1 cellular context compared by ENCODE assay signal in genomic region chr20:34315236-34315635, GRCh38.
TF ChIP-seq lines count a peak whose summit lies in the region.

No MANE protein-coding gene starts in this region.

TF ChIP-seq in H1, 55 proteins besides CTCF, POLR2A, EP300 and RAD21:
- TF ChIP-seq CBX8 (IDR thresholded peaks at IDR 0.05; ENCODE audit: borderline replicate concordance, low read depth, low read length) (no peak), CEBPB (IDR thresholded peaks at IDR 0.05; ENCODE audit: low read depth, low read length) (no peak), TEAD4 (IDR thresholded peaks at IDR 0.05; ENCODE audit: low read depth, low read length) (no peak), MAX (IDR thresholded peaks at IDR 0.05) (no peak), EGR1 (IDR thresholded peaks at IDR 0.05; ENCODE audit: borderline replicate concordance, low read depth, low read length) (no peak), SUZ12 (IDR thresholded peaks at IDR 0.05; ENCODE audit: low read length) (no peak), JUND (IDR thresholded peaks at IDR 0.05; ENCODE audit: low read length) (no peak)
TF ChIP-seq in H1: peak in this region for 0.
